Comparison of ENCODE assay signal across 31 cellular contexts in the genomic region with DNA sequence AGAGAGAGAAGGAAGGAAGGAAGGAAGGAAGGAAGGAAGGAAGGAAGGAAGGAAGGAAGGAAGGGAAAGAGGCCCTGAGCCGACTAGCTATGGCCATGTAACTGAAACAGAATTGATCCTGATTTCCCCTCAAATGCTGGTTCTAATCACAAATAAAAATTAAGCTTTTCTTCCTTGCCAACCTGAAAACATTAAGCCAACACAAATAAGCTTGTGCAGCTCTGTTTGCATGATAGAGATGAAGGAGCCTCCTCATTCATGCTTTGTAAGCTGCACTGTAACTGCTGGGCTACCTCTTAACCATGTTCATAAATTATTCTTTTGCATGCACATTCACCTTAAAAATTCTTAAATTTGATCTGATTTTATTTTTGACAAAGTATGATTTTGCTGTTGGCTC. TPM values are rescaled to one million over a fixed set of nuclear protein-coding genes. Genes with fewer than 3 reads are reported as not detected.
"Had no signal": no experiment of that assay in that cellular context is flagged by ENCODE, and none has a peak within 500 bp of the region (broad histone marks: within the 10 kb centered on the region; RNA-seq: fewer than 3 reads in every experiment).

No MANE protein-coding gene starts in this region.

- H3K4me2 ChIP-seq: smooth muscle cell had no signal

- DNase-seq: effector CD8-positive, alpha-beta T cell; endodermal cell; heart right ventricle; hypothalamus; immature natural killer cell; left ventricle myocardium superior; lower lobe of right lung; naive thymus-derived CD8-positive, alpha-beta T cell; nephron progenitor cell; nucleus accumbens; stimulated activated CD4-positive, alpha-beta T cell treated with anti-CD3 and anti-CD28 coated beads, Interleukin-12 subunit alpha, Interleukin-12 subunit beta, amount 100 ng/mL, for 4 hours; stimulated activated CD4-positive, alpha-beta T cell treated with anti-CD3 and anti-CD28 coated beads, Interleukin-1b, Interleukin-23, amount 100 ng/mL, for 48 hours; stimulated activated CD4-positive, alpha-beta T cell treated with anti-CD3 and anti-CD28 coated beads, Interleukin-4, amount 100 ng/mL, for 1 hour; stimulated activated CD8-positive, alpha-beta memory T cell treated with anti-CD3 and anti-CD28 coated beads, Interleukin-4, amount 100 ng/mL, for 48 hours; stimulated activated naive CD4-positive, alpha-beta T cell; stimulated activated naive CD8-positive, alpha-beta T cell treated with anti-CD3 and anti-CD28 coated beads, Interleukin-15, amount 100 ng/mL, for 72 hours; transverse colon; upper lobe of right lung; uterus had no signal

- H3K27me3 ChIP-seq: esophagus muscularis mucosa, foreskin keratinocyte, heart right ventricle, right atrium auricular region, suprapubic skin, transverse colon, upper lobe of right lung, uterus had no signal

- H3K36me3 ChIP-seq: esophagus muscularis mucosa, gastroesophageal sphincter, heart right ventricle, lower lobe of right lung, prostate gland, right atrium auricular region, suprapubic skin, transverse colon, upper lobe of right lung, uterus had no signal

- H3K27ac ChIP-seq: epithelial cell of prostate, esophagus muscularis mucosa, foreskin keratinocyte, gastroesophageal sphincter, heart right ventricle, lower lobe of right lung, prostate gland, right atrium auricular region, suprapubic skin, transverse colon, upper lobe of right lung, uterus had no signal

- H3K9me3 ChIP-seq: esophagus muscularis mucosa, gastroesophageal sphincter, lower lobe of right lung, prostate gland, right atrium auricular region, suprapubic skin, transverse colon, upper lobe of right lung, uterus had no signal

- H3K4me1 ChIP-seq: esophagus muscularis mucosa, foreskin keratinocyte, gastroesophageal sphincter, heart right ventricle, lower lobe of right lung, prostate gland, right atrium auricular region, suprapubic skin, transverse colon, upper lobe of right lung, uterus had no signal

- ATAC-seq: gastroesophageal sphincter; heart right ventricle; left ventricle myocardium superior; lower lobe of right lung; naive thymus-derived CD8-positive, alpha-beta T cell; sciatic nerve; stimulated activated naive CD8-positive, alpha-beta T cell treated with anti-CD3 and anti-CD28 coated beads, Interleukin-15, amount 100 ng/mL, for 72 hours; upper lobe of right lung had no signal

- H3K4me3 ChIP-seq: esophagus muscularis mucosa, gastroesophageal sphincter, heart right ventricle, lower lobe of right lung, prostate gland, right atrium auricular region, smooth muscle cell, suprapubic skin, transverse colon, upper lobe of right lung, uterus had no signal

RNA-seq across cellular contexts. Expression of a gene that starts 27.7 kb away (rescaled TPM):
- total RNA-seq: endodermal cell; fibroblast of lung; foreskin keratinocyte; gastroesophageal sphincter; heart right ventricle; left ventricle myocardium superior; lower lobe of right lung; mesenteric fat pad; naive thymus-derived CD8-positive, alpha-beta T cell; osteocyte; prostate gland; sciatic nerve; smooth muscle cell; transverse colon; upper lobe of right lung; uterus had no signal

RNA-seq across cellular contexts. Expression of a gene that starts 41.8 kb away (rescaled TPM):
- total RNA-seq: endodermal cell had no signal
